Comparison of ENCODE assay signal across 1 cellular context in genomic region chr3:184156522-184156955, GRCh38.
TF ChIP-seq lines count a peak whose summit lies in the region.

No MANE protein-coding gene starts in this region.

TF ChIP-seq in GM12878, 131 proteins besides CTCF, POLR2A, EP300 and RAD21:
- TF ChIP-seq SRF (IDR thresholded peaks at IDR 0.05; ENCODE audit: low read depth in 2 of 2, low read length in 2 of 2) (no peak), CBX3 (IDR thresholded peaks at IDR 0.05; ENCODE audit: borderline replicate concordance, low read depth) (no peak), FOXK2 (IDR thresholded peaks at IDR 0.05) (no peak), ZNF592 (IDR thresholded peaks at IDR 0.05) (no peak), BRCA1 (IDR thresholded peaks at IDR 0.05; ENCODE audit: low read depth, low read length) (no peak), JUNB (IDR thresholded peaks at IDR 0.05) (no peak), USF1 (IDR thresholded peaks at IDR 0.05; ENCODE audit: borderline replicate concordance, extremely low read length, insufficient read depth, low read depth, low read length) (no peak), NR2F1 (conservative IDR thresholded peaks at IDR 0.05) (peak; percentile 39; the same call in 1 of the 2 replicates), MAX (IDR thresholded peaks at IDR 0.05; ENCODE audit: low read depth, low read length) (no peak), BACH1 (IDR thresholded peaks at IDR 0.05; ENCODE audit: borderline replicate concordance) (no peak), RELB (IDR thresholded peaks at IDR 0.05; ENCODE audit: low read depth) (peak; percentile 52; the same call in 1 of the 2 replicates), RAD51 (IDR thresholded peaks at IDR 0.05) (no peak), HCFC1 (IDR thresholded peaks at IDR 0.05; ENCODE audit: low read length) (no peak), GATAD2B (conservative IDR thresholded peaks at IDR 0.05; ENCODE audit: low read depth) (0 out of 2 replicates have a peak, but pooled peaks have one; percentile 23), IKZF1 (conservative IDR thresholded peaks at IDR 0.05) (peak; percentile 65), MEF2B (IDR thresholded peaks at IDR 0.05; ENCODE audit: partially characterized antibody, poor library complexity, severe bottlenecking) (peak; percentile 95), NFXL1 (IDR thresholded peaks at IDR 0.05; ENCODE audit: borderline replicate concordance) (no peak), TCF12 (IDR thresholded peaks at IDR 0.05; ENCODE audit: low read depth, low read length) (0 out of 2 replicates have a peak, but pooled peaks have one; percentile 28), SMARCA5 (IDR thresholded peaks at IDR 0.05) (peak; percentile 34; the same call in 1 of the 2 replicates), HDAC6 (IDR thresholded peaks at IDR 0.05; ENCODE audit: unreplicated experiment) (no peak)
- TF ChIP-seq, protein P1, sequence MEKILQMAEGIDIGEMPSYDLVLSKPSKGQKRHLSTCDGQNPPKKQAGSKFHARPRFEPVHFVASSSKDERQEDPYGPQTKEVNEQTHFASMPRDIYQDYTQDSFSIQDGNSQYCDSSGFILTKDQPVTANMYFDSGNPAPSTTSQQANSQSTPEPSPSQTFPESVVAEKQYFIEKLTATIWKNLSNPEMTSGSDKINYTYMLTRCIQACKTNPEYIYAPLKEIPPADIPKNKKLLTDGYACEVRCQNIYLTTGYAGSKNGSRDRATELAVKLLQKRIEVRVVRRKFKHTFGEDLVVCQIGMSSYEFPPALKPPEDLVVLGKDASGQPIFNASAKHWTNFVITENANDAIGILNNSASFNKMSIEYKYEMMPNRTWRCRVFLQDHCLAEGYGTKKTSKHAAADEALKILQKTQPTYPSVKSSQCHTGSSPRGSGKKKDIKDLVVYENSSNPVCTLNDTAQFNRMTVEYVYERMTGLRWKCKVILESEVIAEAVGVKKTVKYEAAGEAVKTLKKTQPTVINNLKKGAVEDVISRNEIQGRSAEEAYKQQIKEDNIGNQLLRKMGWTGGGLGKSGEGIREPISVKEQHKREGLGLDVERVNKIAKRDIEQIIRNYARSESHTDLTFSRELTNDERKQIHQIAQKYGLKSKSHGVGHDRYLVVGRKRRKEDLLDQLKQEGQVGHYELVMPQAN (conservative IDR thresholded peaks at IDR 0.05) = 0 out of 2 replicates have a peak, but pooled peaks have one; percentile 17
- TF ChIP-seq, protein P2, sequence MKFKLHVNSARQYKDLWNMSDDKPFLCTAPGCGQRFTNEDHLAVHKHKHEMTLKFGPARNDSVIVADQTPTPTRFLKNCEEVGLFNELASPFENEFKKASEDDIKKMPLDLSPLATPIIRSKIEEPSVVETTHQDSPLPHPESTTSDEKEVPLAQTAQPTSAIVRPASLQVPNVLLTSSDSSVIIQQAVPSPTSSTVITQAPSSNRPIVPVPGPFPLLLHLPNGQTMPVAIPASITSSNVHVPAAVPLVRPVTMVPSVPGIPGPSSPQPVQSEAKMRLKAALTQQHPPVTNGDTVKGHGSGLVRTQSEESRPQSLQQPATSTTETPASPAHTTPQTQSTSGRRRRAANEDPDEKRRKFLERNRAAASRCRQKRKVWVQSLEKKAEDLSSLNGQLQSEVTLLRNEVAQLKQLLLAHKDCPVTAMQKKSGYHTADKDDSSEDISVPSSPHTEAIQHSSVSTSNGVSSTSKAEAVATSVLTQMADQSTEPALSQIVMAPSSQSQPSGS (IDR thresholded peaks at IDR 0.05; ENCODE audit: low read length) = no peak
